Comparison of ENCODE assay signal across 24 cellular contexts in genomic region chr11:117490911-117491310, GRCh38.
"Had no signal": no experiment of that assay in that cellular context is flagged by ENCODE, and none has a peak within 500 bp of the region (broad histone marks: within the 10 kb centered on the region; RNA-seq: fewer than 3 reads in every experiment).

No MANE protein-coding gene starts in this region.

- H3K36me3 ChIP-seq: colonic mucosa, heart right ventricle, sigmoid colon, thoracic aorta had no signal

- DNase-seq: activated CD4-positive, alpha-beta memory T cell treated with anti-CD3 and anti-CD28 coated beads, Interleukin-2, amount 10 ng/mL, durations not matched to agents 7 days and 5 days; activated CD4-positive, alpha-beta T cell treated with anti-CD3 and anti-CD28 coated beads for 1 hour; activated CD4-positive, alpha-beta T cell treated with anti-CD3 and anti-CD28 coated beads, Interleukin-2, amount 10 ng/mL, durations not matched to agents 7 days and 5 days; activated T-cell treated with anti-CD3 and anti-CD28 coated beads, Interleukin-2, amount 50 U/mL, for 48 hours; cerebellar nuclear complex; colonic mucosa; effector memory CD4-positive, alpha-beta T cell; heart right ventricle; naive thymus-derived CD4-positive, alpha-beta T cell; sigmoid colon; small intestine; stimulated activated CD4-positive, alpha-beta T cell treated with anti-CD3 and anti-CD28 coated beads, Interleukin-4, amount 100 ng/mL, for 24 hours; T-helper 2 cell; trophoblast cell had no signal

- H3K27ac ChIP-seq: colonic mucosa, heart right ventricle, sigmoid colon, thoracic aorta had no signal

- H3K36me3 Mint-ChIP-seq: activated naive CD4-positive, alpha-beta T cell treated with anti-CD3 and anti-CD28 coated beads, Interleukin-2, amount 50 U/mL, for 72 hours; mesothelial cell of epicardium; stimulated activated effector memory CD8-positive, alpha-beta T cell treated with anti-CD3 and anti-CD28 coated beads, Interleukin-12 subunit alpha, Interleukin-12 subunit beta, amount 100 ng/mL, for 72 hours; WTC11 had no signal

- ATAC-seq: activated naive CD4-positive, alpha-beta T cell treated with anti-CD3 and anti-CD28 coated beads, Interleukin-2, amount 50 U/mL, for 72 hours; heart right ventricle; naive thymus-derived CD4-positive, alpha-beta T cell; stimulated activated effector memory CD8-positive, alpha-beta T cell treated with anti-CD3 and anti-CD28 coated beads, Interleukin-12 subunit alpha, Interleukin-12 subunit beta, amount 100 ng/mL, for 72 hours had no signal

- H3K9me3 ChIP-seq: colonic mucosa, heart right ventricle, sigmoid colon, thoracic aorta had no signal

- H3K4me1 ChIP-seq: colonic mucosa had no signal

- FAIRE-seq: endothelial cell of umbilical vein, small intestine, urothelium cell line had no signal

- H3K4me3 Mint-ChIP-seq: activated CD4-positive, alpha-beta memory T cell treated with anti-CD3 and anti-CD28 coated beads, Interleukin-2, amount 10 ng/mL, durations not matched to agents 7 days and 5 days; activated CD4-positive, alpha-beta T cell treated with anti-CD3 and anti-CD28 coated beads, Interleukin-2, amount 10 ng/mL, durations not matched to agents 7 days and 5 days; mesothelial cell of epicardium; naive thymus-derived CD4-positive, alpha-beta T cell; stimulated activated effector memory CD8-positive, alpha-beta T cell treated with anti-CD3 and anti-CD28 coated beads, Interleukin-12 subunit alpha, Interleukin-12 subunit beta, amount 100 ng/mL, for 72 hours; stimulated activated naive CD8-positive, alpha-beta T cell treated with anti-CD3 and anti-CD28 coated beads, Interleukin-15, Interleukin-2, amounts not matched to agents 100 ng/mL and 50 ng/mL, for 24 hours; WTC11 had no signal

- H3K27me3 ChIP-seq: colonic mucosa, sigmoid colon had no signal

- H3K4me1 Mint-ChIP-seq: activated CD4-positive, alpha-beta memory T cell treated with anti-CD3 and anti-CD28 coated beads, Interleukin-2, amount 10 ng/mL, durations not matched to agents 7 days and 5 days; activated CD4-positive, alpha-beta T cell treated with anti-CD3 and anti-CD28 coated beads, Interleukin-2, amount 10 ng/mL, durations not matched to agents 7 days and 5 days had no signal

- H3K27ac Mint-ChIP-seq: activated CD4-positive, alpha-beta memory T cell treated with anti-CD3 and anti-CD28 coated beads, Interleukin-2, amount 10 ng/mL, durations not matched to agents 7 days and 5 days; activated CD4-positive, alpha-beta T cell treated with anti-CD3 and anti-CD28 coated beads, Interleukin-2, amount 10 ng/mL, durations not matched to agents 7 days and 5 days; activated naive CD4-positive, alpha-beta T cell treated with anti-CD3 and anti-CD28 coated beads, Interleukin-2, amount 50 U/mL, for 72 hours; activated T-helper 2 cell treated with anti-CD3 and anti-CD28 coated beads, Interferon-gamma antibody, Interleukin-2, Interleukin-4, amounts not matched to agents 10 μg/mL and 5 μg/mL and 100 μg/mL, durations not matched to agents 14 hours and 24 hours and 36 hours; mesothelial cell of epicardium; naive thymus-derived CD4-positive, alpha-beta T cell; progenitor cell of endocrine pancreas; stimulated activated effector memory CD8-positive, alpha-beta T cell treated with anti-CD3 and anti-CD28 coated beads, Interleukin-12 subunit alpha, Interleukin-12 subunit beta, amount 100 ng/mL, for 72 hours; stimulated activated naive CD8-positive, alpha-beta T cell treated with anti-CD3 and anti-CD28 coated beads, Interleukin-15, Interleukin-2, amounts not matched to agents 100 ng/mL and 50 ng/mL, for 24 hours; WTC11 had no signal

- H3K4me3 ChIP-seq: colonic mucosa, heart right ventricle, sigmoid colon, thoracic aorta had no signal

- H3K9me3 Mint-ChIP-seq: activated CD4-positive, alpha-beta memory T cell treated with anti-CD3 and anti-CD28 coated beads, Interleukin-2, amount 10 ng/mL, durations not matched to agents 7 days and 5 days; activated CD4-positive, alpha-beta T cell treated with anti-CD3 and anti-CD28 coated beads, Interleukin-2, amount 10 ng/mL, durations not matched to agents 7 days and 5 days; activated T-helper 2 cell treated with anti-CD3 and anti-CD28 coated beads, Interferon-gamma antibody, Interleukin-2, Interleukin-4, amounts not matched to agents 10 μg/mL and 5 μg/mL and 100 μg/mL, durations not matched to agents 14 hours and 24 hours and 36 hours; mesothelial cell of epicardium; stimulated activated effector memory CD8-positive, alpha-beta T cell treated with anti-CD3 and anti-CD28 coated beads, Interleukin-12 subunit alpha, Interleukin-12 subunit beta, amount 100 ng/mL, for 72 hours; stimulated activated naive CD8-positive, alpha-beta T cell treated with anti-CD3 and anti-CD28 coated beads, Interleukin-15, Interleukin-2, amounts not matched to agents 100 ng/mL and 50 ng/mL, for 24 hours had no signal
